ENCODE assay signal across 1 cellular context in the genomic region with DNA sequence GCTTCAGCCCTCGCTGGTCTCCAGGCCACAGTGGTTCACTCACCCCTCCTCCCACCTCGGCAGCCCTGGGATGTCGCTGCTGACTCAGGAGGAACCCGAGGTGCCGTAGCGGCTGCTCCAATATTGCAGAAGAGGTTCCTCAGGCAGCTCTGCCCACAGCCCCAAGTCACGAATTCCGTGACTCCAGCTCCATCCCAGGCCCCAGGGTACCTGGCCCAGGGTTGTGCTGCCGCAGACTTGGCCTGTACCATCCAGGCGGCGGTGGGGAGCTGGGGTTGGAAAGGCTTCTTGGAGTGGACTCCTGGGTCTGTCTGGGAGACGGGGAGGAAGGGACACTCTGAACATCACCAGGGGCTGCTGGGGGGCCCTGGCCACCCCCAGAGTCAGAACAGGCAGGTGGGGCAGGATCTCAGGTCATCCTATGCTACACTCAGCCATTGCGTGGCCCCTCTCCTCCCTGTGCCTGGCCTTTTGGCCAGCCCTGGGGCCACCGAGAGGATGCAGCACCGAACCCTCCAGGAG.
TF ChIP-seq lines count a peak whose summit lies in the region.

No MANE protein-coding gene starts in this region.

TF ChIP-seq in SK-N-SH treated with all-trans-retinoic acid at 6 μM for 48 hours, 23 proteins besides CTCF, POLR2A, EP300 and RAD21 (continued from another document):
- TF ChIP-seq, protein P1, sequence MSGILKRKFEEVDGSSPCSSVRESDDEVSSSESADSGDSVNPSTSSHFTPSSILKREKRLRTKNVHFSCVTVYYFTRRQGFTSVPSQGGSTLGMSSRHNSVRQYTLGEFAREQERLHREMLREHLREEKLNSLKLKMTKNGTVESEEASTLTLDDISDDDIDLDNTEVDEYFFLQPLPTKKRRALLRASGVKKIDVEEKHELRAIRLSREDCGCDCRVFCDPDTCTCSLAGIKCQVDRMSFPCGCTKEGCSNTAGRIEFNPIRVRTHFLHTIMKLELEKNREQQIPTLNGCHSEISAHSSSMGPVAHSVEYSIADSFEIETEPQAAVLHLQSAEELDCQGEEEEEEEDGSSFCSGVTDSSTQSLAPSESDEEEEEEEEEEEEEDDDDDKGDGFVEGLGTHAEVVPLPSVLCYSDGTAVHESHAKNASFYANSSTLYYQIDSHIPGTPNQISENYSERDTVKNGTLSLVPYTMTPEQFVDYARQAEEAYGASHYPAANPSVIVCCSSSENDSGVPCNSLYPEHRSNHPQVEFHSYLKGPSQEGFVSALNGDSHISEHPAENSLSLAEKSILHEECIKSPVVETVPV (CRISPR knock-in tag; IDR thresholded peaks at IDR 0.05), result no peak
- TF ChIP-seq TCF4 (CRISPR knock-in tag; IDR thresholded peaks at IDR 0.05; ENCODE audit: borderline replicate concordance), result no peak
